ENCODE assay signal across 13 cellular contexts in genomic region chr2:55966431-55967118, GRCh38. TPM values are rescaled to one million over a fixed set of nuclear protein-coding genes. Genes with fewer than 3 reads are reported as not detected.
DNase-seq lines count a peak whose midpoint lies in the region; ATAC-seq and TF ChIP-seq lines count a peak whose summit lies in the region.
"Had no signal": no experiment of that assay in that cellular context is flagged by ENCODE, and none has a peak within 500 bp of the region (broad histone marks: within the 10 kb centered on the region; RNA-seq: fewer than 3 reads in every experiment).

No MANE protein-coding gene starts in this region.

- POLR2A ChIA-PET in PC-9 (lab: Charles Lee; ENCODE audit: unreplicated experiment): no interaction called here

- no peaks in the 10 kb centered on the region for H3K79me2 ChIP-seq in smooth muscle cell (ENCODE audit: low read depth)
- no peaks in the 10 kb centered on the region for H3K79me2 ChIP-seq in PC-9 (ENCODE audit: low read depth)

- ATAC-seq in left lung (peak; percentile 70), HG02763 (IDR thresholded peaks at IDR 0.05; ENCODE audit: unreplicated experiment) (no peak)

- CTCF ChIA-PET in PC-9 (lab: Charles Lee): no interaction called here

- H3K9me3 Mint-ChIP-seq in chondrocyte (ENCODE audit: low read depth): peaks cover 3% of the 10 kb centered on the region
- H3K9me3 Mint-ChIP-seq: dendritic cell treated with granulocyte-macrophage colony-stimulating factor and Interleukin-4, amounts not matched to agents 40 ng/mL and 50 ng/mL, for 4 days had no signal

- H3K9me3 ChIP-seq in left lung (no peaks in the 10 kb centered on the region), smooth muscle cell (replicated peaks; ENCODE audit: low read depth) (no peaks in the 10 kb centered on the region), PC-9 (ENCODE audit: insufficient read depth, low read depth) (no peaks in the 10 kb centered on the region)
- H3K9me3 ChIP-seq: prostate gland had no signal

- TF ChIP-seq CTCF in dorsolateral prefrontal cortex (IDR thresholded peaks at IDR 0.05 in 54 of 56, conservative IDR thresholded peaks at IDR 0.05 in 2 of 56; ENCODE audit: low read depth in 1 of 56, partially characterized antibody in 56 of 56): peak in 17 of 56 donors; percentile 5 to 43 (median 18)
- TF ChIP-seq CTCF in left lung (IDR thresholded peaks at IDR 0.05): no peak
- no peak for TF ChIP-seq CTCF in smooth muscle cell (IDR thresholded peaks at IDR 0.05; ENCODE audit: borderline replicate concordance, insufficient read depth, poor library complexity, severe bottlenecking)
- TF ChIP-seq CTCF in PC-9 (conservative IDR thresholded peaks at IDR 0.05): no peak
- no peak for TF ChIP-seq CTCF in chondrocyte (IDR thresholded peaks at IDR 0.05)

- BruUV-seq in PC-9 (replicated peaks; lab: Mats Ljungman, UMichigan): no TSS peak

- no peaks in the 10 kb centered on the region for H3F3A ChIP-seq in smooth muscle cell (ENCODE audit: low read depth)
- H3F3A ChIP-seq in PC-9 (ENCODE audit: insufficient read depth, low read depth): no peaks in the 10 kb centered on the region

- 60% methylated on average over 6 of the region's 6 CpGs for WGBS in smooth muscle cell (ENCODE audit: low lambda C conversion rate)

- H3K27ac ChIP-seq in dorsolateral prefrontal cortex: peak overlapping the region in 1 of 59 donors; percentile 40
- peak overlapping the region in 1 of 2 donors; percentile 6 for H3K27ac ChIP-seq in left lung
- no peak overlapping the region for H3K27ac ChIP-seq in smooth muscle cell (ENCODE audit: low read depth)
- no peak overlapping the region for H3K27ac ChIP-seq in PC-9
- H3K27ac ChIP-seq: prostate gland had no signal

- H3K36me3 ChIP-seq in left lung: no peaks in the 10 kb centered on the region
- no peaks in the 10 kb centered on the region for H3K36me3 ChIP-seq in smooth muscle cell (ENCODE audit: low read depth)
- H3K36me3 ChIP-seq in PC-9 (ENCODE audit: low read depth): no peaks in the 10 kb centered on the region
- H3K36me3 ChIP-seq: prostate gland had no signal

- H3K9me2 ChIP-seq in PC-9 (ENCODE audit: insufficient read depth): no peaks in the 10 kb centered on the region

- H3K27ac Mint-ChIP-seq in chondrocyte (ENCODE audit: unreplicated experiment): no peak overlapping the region
- H3K27ac Mint-ChIP-seq: dendritic cell treated with granulocyte-macrophage colony-stimulating factor and Interleukin-4, amounts not matched to agents 40 ng/mL and 50 ng/mL, for 4 days had no signal

- peaks cover 4% of the 10 kb centered on the region for H3K4me1 Mint-ChIP-seq in chondrocyte (ENCODE audit: low read depth)

- H3K4me3 Mint-ChIP-seq in chondrocyte (ENCODE audit: unreplicated experiment): no peak overlapping the region
- H3K4me3 Mint-ChIP-seq: dendritic cell treated with granulocyte-macrophage colony-stimulating factor and Interleukin-4, amounts not matched to agents 40 ng/mL and 50 ng/mL, for 4 days had no signal

- H4K20me1 ChIP-seq in smooth muscle cell (ENCODE audit: low read depth) (no peaks in the 10 kb centered on the region), PC-9 (ENCODE audit: insufficient read depth) (no peaks in the 10 kb centered on the region)

- intact Hi-C loops in dorsolateral prefrontal cortex (cut with DNase I) (loop anchor here in 1 of 2 donors (2.0 kb wide), 1 partner anchor 42 kb away; no protein-coding TSS in a partner anchor), left lung (cut with DNase I) (no loop called here), PC-9 (cut with micrococcal nuclease; ENCODE audit: unreplicated experiment) (no loop called here)

- no peak overlapping the region for H3K4me3 ChIP-seq in dorsolateral prefrontal cortex
- no peak overlapping the region for H3K4me3 ChIP-seq in left lung
- H3K4me3 ChIP-seq in smooth muscle cell: no peak overlapping the region
- no peak overlapping the region for H3K4me3 ChIP-seq in PC-9
- H3K4me3 ChIP-seq: prostate gland had no signal

- peaks cover 0 to 6% (median 0%) of the 10 kb centered on the region in 45 donors for H3K27me3 ChIP-seq in dorsolateral prefrontal cortex
- no peaks in the 10 kb centered on the region for H3K27me3 ChIP-seq in left lung
- H3K27me3 ChIP-seq in smooth muscle cell (ENCODE audit: low read depth): peaks cover 33% of the 10 kb centered on the region
- H3K27me3 ChIP-seq in PC-9 (ENCODE audit: insufficient read depth, low read depth): no peaks in the 10 kb centered on the region

- no peak overlapping the region for H2AFZ ChIP-seq in smooth muscle cell (ENCODE audit: low read depth)
- no peak overlapping the region for H2AFZ ChIP-seq in PC-9

- DNase-seq in M059J (ENCODE audit: low read depth) (peak; percentile 27), dorsolateral prefrontal cortex (peak in 7 of 10 donors; percentile 12 to 49 (median 34)), left lung (peak in 1 of 2 donors; percentile 65), smooth muscle cell (lab: John Stamatoyannopoulos, UW; ENCODE audit: unreplicated experiment) (no peak), LoVo (ENCODE audit: low spot score) (no peak), PC-9 (no peak), chondrocyte (ENCODE audit: low spot score) (no peak)
- DNase-seq: activated effector memory CD4-positive, alpha-beta T cell treated with Interleukin-2 at 50 U/mL for 16 hours; NCI-H1930; SHP77 treated with DMSO at 0.1 percent for 48 hours had no signal

- peaks cover 2% of the 10 kb centered on the region for H3K36me3 Mint-ChIP-seq in chondrocyte (ENCODE audit: low read depth)

- no peak overlapping the region for H3K9ac ChIP-seq in smooth muscle cell (ENCODE audit: low read depth)

- H3K4me1 ChIP-seq in left lung: no peaks in the 10 kb centered on the region
- no peaks in the 10 kb centered on the region for H3K4me1 ChIP-seq in smooth muscle cell (ENCODE audit: low read depth)
- no peaks in the 10 kb centered on the region for H3K4me1 ChIP-seq in PC-9 (replicated peaks; ENCODE audit: insufficient read depth)
- H3K4me1 ChIP-seq: prostate gland had no signal

- H3K4me2 ChIP-seq in smooth muscle cell (peak overlapping the region; percentile 17), PC-9 (no peak overlapping the region)

- H3K27me3 Mint-ChIP-seq in chondrocyte (ENCODE audit: low read depth): peaks cover 40% of the 10 kb centered on the region

RNA-seq across cellular contexts. Expression of gene EFEMP1, which starts 43.0 kb away (rescaled TPM):
- 91.3 and 128 TPM in 2 replicates for total RNA-seq in M059J (2014; rRNA removed; shearing (Covaris generic))
- total RNA-seq in dorsolateral prefrontal cortex: 100 to 1,000 TPM in 28 of 120 experiments, 10 to 100 TPM in 92; 30.0 to 193 (median 79.6) TPM
- total RNA-seq in left lung: 100 to 1,000 TPM; 329 to 346 TPM
- 28.3 and 35.8 TPM in 2 replicates for total RNA-seq in smooth muscle cell
- 17.1 and 19.2 TPM in 2 replicates for polyA plus RNA-seq in smooth muscle cell
- total RNA-seq in PC-9 (2021): 61.3 and 86.3 TPM in 2 replicates
- 9.5 to 39.6 TPM (median 38.6 TPM) in 3 replicates for total RNA-seq in chondrocyte

Comparison
In these comparisons a context has a peak if more than half of its experiments do, and no peak if none do; other contexts are left out.
1. DNase-seq: peak in M059J (single experiment) and dorsolateral prefrontal cortex (7 of 10); none in smooth muscle cell (single experiment), LoVo (single experiment), PC-9 (0 of 2) and chondrocyte (single experiment).